Comparison of ENCODE assay signal across 1 cellular context in genomic region chr13:30737511-30738342, GRCh38.
TF ChIP-seq lines count a peak whose summit lies in the region.

No MANE protein-coding gene starts in this region.

TF ChIP-seq in GM23338, 12 proteins besides CTCF, POLR2A, EP300 and RAD21 (continued from another document):
- TF ChIP-seq, protein P1, sequence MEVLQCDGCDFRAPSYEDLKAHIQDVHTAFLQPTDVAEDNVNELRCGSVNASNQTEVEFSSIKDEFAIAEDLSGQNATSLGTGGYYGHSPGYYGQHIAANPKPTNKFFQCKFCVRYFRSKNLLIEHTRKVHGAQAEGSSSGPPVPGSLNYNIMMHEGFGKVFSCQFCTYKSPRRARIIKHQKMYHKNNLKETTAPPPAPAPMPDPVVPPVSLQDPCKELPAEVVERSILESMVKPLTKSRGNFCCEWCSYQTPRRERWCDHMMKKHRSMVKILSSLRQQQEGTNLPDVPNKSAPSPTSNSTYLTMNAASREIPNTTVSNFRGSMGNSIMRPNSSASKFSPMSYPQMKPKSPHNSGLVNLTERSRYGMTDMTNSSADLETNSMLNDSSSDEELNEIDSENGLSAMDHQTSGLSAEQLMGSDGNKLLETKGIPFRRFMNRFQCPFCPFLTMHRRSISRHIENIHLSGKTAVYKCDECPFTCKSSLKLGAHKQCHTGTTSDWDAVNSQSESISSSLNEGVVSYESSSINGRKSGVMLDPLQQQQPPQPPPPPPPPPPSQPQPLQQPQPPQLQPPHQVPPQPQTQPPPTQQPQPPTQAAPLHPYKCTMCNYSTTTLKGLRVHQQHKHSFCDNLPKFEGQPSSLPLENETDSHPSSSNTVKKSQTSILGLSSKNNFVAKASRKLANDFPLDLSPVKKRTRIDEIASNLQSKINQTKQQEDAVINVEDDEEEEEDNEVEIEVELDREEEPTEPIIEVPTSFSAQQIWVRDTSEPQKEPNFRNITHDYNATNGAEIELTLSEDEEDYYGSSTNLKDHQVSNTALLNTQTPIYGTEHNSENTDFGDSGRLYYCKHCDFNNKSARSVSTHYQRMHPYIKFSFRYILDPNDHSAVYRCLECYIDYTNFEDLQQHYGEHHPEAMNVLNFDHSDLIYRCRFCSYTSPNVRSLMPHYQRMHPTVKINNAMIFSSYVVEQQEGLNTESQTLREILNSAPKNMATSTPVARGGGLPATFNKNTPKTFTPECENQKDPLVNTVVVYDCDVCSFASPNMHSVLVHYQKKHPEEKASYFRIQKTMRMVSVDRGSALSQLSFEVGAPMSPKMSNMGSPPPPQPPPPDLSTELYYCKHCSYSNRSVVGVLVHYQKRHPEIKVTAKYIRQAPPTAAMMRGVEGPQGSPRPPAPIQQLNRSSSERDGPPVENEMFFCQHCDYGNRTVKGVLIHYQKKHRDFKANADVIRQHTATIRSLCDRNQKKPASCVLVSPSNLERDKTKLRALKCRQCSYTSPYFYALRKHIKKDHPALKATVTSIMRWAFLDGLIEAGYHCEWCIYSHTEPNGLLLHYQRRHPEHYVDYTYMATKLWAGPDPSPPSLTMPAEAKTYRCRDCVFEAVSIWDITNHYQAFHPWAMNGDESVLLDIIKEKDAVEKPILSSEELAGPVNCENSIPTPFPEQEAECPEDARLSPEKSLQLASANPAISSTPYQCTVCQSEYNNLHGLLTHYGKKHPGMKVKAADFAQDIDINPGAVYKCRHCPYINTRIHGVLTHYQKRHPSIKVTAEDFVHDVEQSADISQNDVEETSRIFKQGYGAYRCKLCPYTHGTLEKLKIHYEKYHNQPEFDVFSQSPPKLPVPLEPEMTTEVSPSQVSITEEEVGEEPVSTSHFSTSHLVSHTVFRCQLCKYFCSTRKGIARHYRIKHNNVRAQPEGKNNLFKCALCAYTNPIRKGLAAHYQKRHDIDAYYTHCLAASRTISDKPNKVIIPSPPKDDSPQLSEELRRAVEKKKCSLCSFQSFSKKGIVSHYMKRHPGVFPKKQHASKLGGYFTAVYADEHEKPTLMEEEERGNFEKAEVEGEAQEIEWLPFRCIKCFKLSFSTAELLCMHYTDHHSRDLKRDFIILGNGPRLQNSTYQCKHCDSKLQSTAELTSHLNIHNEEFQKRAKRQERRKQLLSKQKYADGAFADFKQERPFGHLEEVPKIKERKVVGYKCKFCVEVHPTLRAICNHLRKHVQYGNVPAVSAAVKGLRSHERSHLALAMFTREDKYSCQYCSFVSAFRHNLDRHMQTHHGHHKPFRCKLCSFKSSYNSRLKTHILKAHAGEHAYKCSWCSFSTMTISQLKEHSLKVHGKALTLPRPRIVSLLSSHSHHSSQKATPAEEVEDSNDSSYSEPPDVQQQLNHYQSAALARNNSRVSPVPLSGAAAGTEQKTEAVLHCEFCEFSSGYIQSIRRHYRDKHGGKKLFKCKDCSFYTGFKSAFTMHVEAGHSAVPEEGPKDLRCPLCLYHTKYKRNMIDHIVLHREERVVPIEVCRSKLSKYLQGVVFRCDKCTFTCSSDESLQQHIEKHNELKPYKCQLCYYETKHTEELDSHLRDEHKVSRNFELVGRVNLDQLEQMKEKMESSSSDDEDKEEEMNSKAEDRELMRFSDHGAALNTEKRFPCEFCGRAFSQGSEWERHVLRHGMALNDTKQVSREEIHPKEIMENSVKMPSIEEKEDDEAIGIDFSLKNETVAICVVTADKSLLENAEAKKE (CRISPR knock-in tag; IDR thresholded peaks at IDR 0.05): no peak
- TF ChIP-seq STAT1 (IDR thresholded peaks at IDR 0.05; ENCODE audit: unreplicated experiment) (no peak), NANOG (IDR thresholded peaks at IDR 0.05; ENCODE audit: borderline replicate concordance) (no peak), POLR2AphosphoS5 (IDR thresholded peaks at IDR 0.05; ENCODE audit: low read depth) (no peak), EZH2phosphoT487 (IDR thresholded peaks at IDR 0.05; ENCODE audit: unreplicated experiment) (no peak), ZNF331 (CRISPR knock-in tag; IDR thresholded peaks at IDR 0.05; ENCODE audit: low read depth) (no peak), ZNF114 (CRISPR knock-in tag; IDR thresholded peaks at IDR 0.05) (no peak), CREB1 (CRISPR knock-in tag; IDR thresholded peaks at IDR 0.05; ENCODE audit: low read depth) (no peak)
